9 cellular contexts compared by ENCODE assay signal in the genomic region with DNA sequence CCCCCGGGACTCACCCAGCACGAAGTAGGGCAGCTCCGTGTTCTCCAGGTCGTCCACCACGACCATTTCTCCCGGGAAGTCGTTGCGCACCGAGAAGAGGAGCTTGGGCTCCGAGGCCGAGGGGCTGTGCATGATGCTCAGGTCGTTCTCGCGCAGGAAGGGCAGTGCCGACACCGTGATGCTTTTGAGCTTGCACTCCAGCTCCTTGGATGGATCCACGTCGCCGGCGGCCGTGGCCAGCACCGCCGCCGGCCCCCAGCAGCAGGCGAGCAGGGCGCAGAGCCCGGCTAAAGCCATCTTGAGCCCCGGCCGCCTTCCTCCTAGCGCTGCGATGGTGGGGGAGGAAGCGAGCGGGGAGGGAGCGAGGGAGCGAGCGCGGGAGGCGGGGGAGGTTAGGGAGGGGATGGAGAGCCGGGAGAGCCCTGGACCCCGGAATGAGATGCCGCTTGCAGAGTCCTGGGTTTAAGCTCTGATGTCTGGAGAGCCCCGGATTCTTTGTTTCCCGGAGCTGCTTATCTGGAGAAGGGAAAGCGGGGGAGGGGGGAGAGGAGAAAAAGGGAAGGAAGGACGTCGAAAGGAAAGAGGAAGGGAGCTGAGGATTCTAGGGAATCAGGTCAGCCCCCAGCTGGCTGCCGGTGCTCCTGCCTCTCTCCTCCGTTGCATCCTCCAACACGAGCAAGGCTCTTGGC. TPM values are rescaled to one million over a fixed set of nuclear protein-coding genes. Genes with fewer than 3 reads are reported as not detected.
A peak's percentile ranks its signal among the peaks of the same experiment; 100 is the strongest.
DNase-seq lines count a peak whose midpoint lies in the region; ATAC-seq lines count a peak whose summit lies in the region.
"Had no signal": no experiment of that assay in that cellular context is flagged by ENCODE, and none has a peak within 500 bp of the region (broad histone marks: within the 10 kb centered on the region; RNA-seq: fewer than 3 reads in every experiment).

A gene (minus strand): TSS at position 333 of the 689 bp plus-strand sequence. CDS start 36 bp downstream, at position 297.

- DNase-seq in Daoy (ENCODE audit: low read depth) (peak; percentile 39), adipocyte (ENCODE audit: low read depth) (peak; percentile 16), hypothalamus (lab: John Stamatoyannopoulos, UW) (peak in 35 of 51 donors; percentile 13 to 82 (median 44)), retina (peak; percentile 89), NCI-H2196 treated with DMSO at 0.1 percent for 48 hours (lab: John Stamatoyannopoulos, UW; ENCODE audit: unreplicated experiment) (no peak)

- no peak within 1 kb of the TSS for H3K9ac ChIP-seq in adipocyte (ENCODE audit: low read length)

- H3K4me3 ChIP-seq in adipocyte (ENCODE audit: low read length) = peak within 1 kb of the TSS; percentile 49

- ATAC-seq in HG02870 (IDR thresholded peaks at IDR 0.05; ENCODE audit: unreplicated experiment) (no peak), GM21423 (IDR thresholded peaks at IDR 0.05; ENCODE audit: unreplicated experiment) (no peak), esophagus mucosa (no peak)

- no peaks in the 10 kb centered on the region for H3K9me3 ChIP-seq in adipocyte (ENCODE audit: control insufficient read depth, low read length)

- H3K27me3 ChIP-seq in adipocyte (replicated peaks; ENCODE audit: control insufficient read depth, insufficient read depth, low read length) = peaks cover 80% of the 10 kb centered on the region

- no peaks in the 10 kb centered on the region for H3K36me3 ChIP-seq in adipocyte (ENCODE audit: control insufficient read depth, insufficient read depth, low read length, severe bottlenecking)

- H3K4me1 ChIP-seq in adipocyte (ENCODE audit: control insufficient read depth, insufficient read depth, low read length) = no peaks in the 10 kb centered on the region

RNA-seq across cellular contexts. Expression of the gene that starts here (rescaled TPM):
- 2.0 and 4.5 TPM in 2 replicates for total RNA-seq in Daoy (2014; rRNA removed; shearing (Covaris generic))
- not detected for total RNA-seq in esophagus mucosa
- total RNA-seq: myocyte had no signal
